In genomic region chr9:125074976-125075375, GRCh38 we compare ENCODE assay signal across 28 cellular contexts.
DNase-seq lines count a peak whose midpoint lies in the region; ATAC-seq, FAIRE-seq and TF ChIP-seq lines count a peak whose summit lies in the region.
"Had no signal": no experiment of that assay in that cellular context is flagged by ENCODE, and none has a peak within 500 bp of the region (broad histone marks: within the 10 kb centered on the region; RNA-seq: fewer than 3 reads in every experiment).

No MANE protein-coding gene starts in this region.

- TF ChIP-seq POLR2A in IMR-90 (IDR thresholded peaks at IDR 0.05; ENCODE audit: low read depth, low read length) (no peak), esophagus muscularis mucosa (IDR thresholded peaks at IDR 0.05; ENCODE audit: low read depth) (no peak)

- dilution Hi-C loops in IMR-90 (cut with HindIII; ENCODE audit: low sequenced_read_pairs, unreplicated experiment), result no loop called here

- H3K79me1 ChIP-seq in IMR-90 (ENCODE audit: low read depth in 1 of 2, low read length in 2 of 2) (peaks cover 4 to 8% of the 10 kb centered on the region in 2 experiments; a peak in 2 of 4 replicates), mesenchymal stem cell (replicated peaks; ENCODE audit: low read length, poor library complexity, severe bottlenecking) (no peaks in the 10 kb centered on the region)

- H2BK5ac ChIP-seq in IMR-90 (ENCODE audit: low read depth, low read length, poor library complexity, severe bottlenecking), result peak overlapping the region; percentile 52
- no peak overlapping the region for H2BK5ac ChIP-seq in mesenchymal stem cell (ENCODE audit: low read depth, low read length, poor library complexity, severe bottlenecking)

- WGBS in IMR-90 (ENCODE audit: extremely low coverage in 2 of 2, insufficient read length in 1 of 2), 2 experiments, result no CpG with 5 or more reads among the region's 2 CpGs
- 61% methylated on average over 2 of the region's 2 CpGs for WGBS in mesenchymal stem cell
- WGBS in esophagus muscularis mucosa, result 76% methylated on average over 2 of the region's 2 CpGs
- 86 to 95% (median 86%) methylated on average over 2 of the region's 2 CpGs for WGBS in small intestine, 3 donors

- CTCF ChIA-PET in AG04449 (lab: Yijun Ruan, JAX), result interaction anchor here (1.4 kb wide), 1 partner anchor 17 kb away, joined by 3 read pairs; no protein-coding TSS in a partner anchor
- CTCF ChIA-PET in IMR-90 (lab: Yijun Ruan, JAX), result no interaction called here
- CTCF ChIA-PET in WTC11 (lab: Charles Lee), result no interaction called here

- H3K27ac ChIP-seq in IMR-90 (ENCODE audit: insufficient read depth, low read length) (no peak overlapping the region), mesenchymal stem cell (ENCODE audit: low read length, poor library complexity, severe bottlenecking) (no peak overlapping the region), esophagus muscularis mucosa (replicated peaks in 1 of 4) (no peak overlapping the region), small intestine (ENCODE audit: low read depth in 1 of 2, low read length in 1 of 2) (no peak overlapping the region)
- H3K27ac ChIP-seq: breast epithelium, foreskin keratinocyte, left ventricle myocardium inferior, ovary, SJCRH30, tibial nerve had no signal

- H3K4ac ChIP-seq in IMR-90 (ENCODE audit: low read depth, low read length), result no peak overlapping the region
- no peak overlapping the region for H3K4ac ChIP-seq in mesenchymal stem cell (ENCODE audit: low read depth in 1 of 2, low read length in 2 of 2)

- H2AK5ac ChIP-seq in IMR-90 (ENCODE audit: low read depth, low read length), result no peak overlapping the region
- H2AK5ac ChIP-seq in mesenchymal stem cell (ENCODE audit: low read length, severe bottlenecking), result no peak overlapping the region

- H3K9me3 ChIP-seq in IMR-90 (ENCODE audit: control insufficient read depth, insufficient read depth, low read length) (no peaks in the 10 kb centered on the region), mesenchymal stem cell (ENCODE audit: control insufficient read depth, low read length) (no peaks in the 10 kb centered on the region), esophagus muscularis mucosa (no peaks in the 10 kb centered on the region), small intestine (ENCODE audit: control insufficient read depth, low read depth) (no peaks in the 10 kb centered on the region)
- H3K9me3 ChIP-seq: breast epithelium, left ventricle myocardium inferior, ovary, SJCRH30, tibial nerve had no signal

- no peak overlapping the region for H3K9ac ChIP-seq in IMR-90 (ENCODE audit: low read depth, low read length)
- no peak overlapping the region for H3K9ac ChIP-seq in mesenchymal stem cell (ENCODE audit: low read length)

- H4K20me1 ChIP-seq in IMR-90 (ENCODE audit: insufficient read depth, low read length), result no peaks in the 10 kb centered on the region

- ATAC-seq in IMR-90 (ENCODE audit: low read depth) (peak; percentile 91), HG03175 (IDR thresholded peaks at IDR 0.05; ENCODE audit: unreplicated experiment) (no peak), WTC11 (no peak)
- ATAC-seq: activated CD8-positive, alpha-beta T cell treated with anti-CD3 and anti-CD28 coated beads, Interleukin-2, amount 10 ng/mL, durations not matched to agents 7 days and 5 days; foreskin keratinocyte; natural killer cell; right cardiac atrium had no signal

- H3K36me3 Mint-ChIP-seq in WTC11, result no peaks in the 10 kb centered on the region
- H3K36me3 Mint-ChIP-seq: natural killer cell had no signal

- no peak overlapping the region for H3K4me3 ChIP-seq in AG04449 (ENCODE audit: low read depth, low read length)
- no peak overlapping the region for H3K4me3 ChIP-seq in IMR-90 (ENCODE audit: insufficient read depth, low read depth, low read length)
- H3K4me3 ChIP-seq in mesenchymal stem cell (ENCODE audit: insufficient read depth in 1 of 2, low read depth in 1 of 2, low read length in 2 of 2), result no peak overlapping the region
- no peak overlapping the region for H3K4me3 ChIP-seq in esophagus muscularis mucosa
- H3K4me3 ChIP-seq in small intestine (ENCODE audit: low read depth in 1 of 2, low read length in 2 of 2), result no peak overlapping the region
- H3K4me3 ChIP-seq: breast epithelium, left ventricle myocardium inferior, ovary, SJCRH30, tibial nerve had no signal

- no peaks in the 10 kb centered on the region for H3K4me1 Mint-ChIP-seq in WTC11
- H3K4me1 Mint-ChIP-seq: natural killer cell had no signal

- TF ChIP-seq CTCF in AG04449 (IDR thresholded peaks at IDR 0.05; ENCODE audit: insufficient read depth, low read length, missing control alignments) (no peak), IMR-90 (conservative IDR thresholded peaks at IDR 0.05; ENCODE audit: low read depth, low read length) (no peak), esophagus muscularis mucosa (IDR thresholded peaks at IDR 0.05) (no peak), WTC11 (IDR thresholded peaks at IDR 0.05) (no peak)

- DNase-seq in AG04449 (ENCODE audit: low read depth, low spot score) (peak; percentile 17), IMR-90 (peak; percentile 75), dermis blood vessel endothelial cell (peak; percentile 67), mesenchymal stem cell (peak; percentile 16), esophagus muscularis mucosa (ENCODE audit: extremely low spot score) (no peak), WTC11 (ENCODE audit: low spot score) (no peak), small intestine (no peak)
- DNase-seq: 8988T; activated CD8-positive, alpha-beta T cell treated with anti-CD3 and anti-CD28 coated beads, Interleukin-2, amount 10 ng/mL, durations not matched to agents 7 days and 5 days; cortex of kidney; foreskin keratinocyte; hypothalamus; left ventricle myocardium inferior; midbrain; natural killer cell; NCI-H1105; NCI-H2029; NCI-H69; ovary; right cardiac atrium; SJCRH30 had no signal

- no peak overlapping the region for H2BK20ac ChIP-seq in IMR-90 (ENCODE audit: low read depth, low read length)

- intact Hi-C loops in IMR-90 (cut with micrococcal nuclease) (no loop called here), esophagus muscularis mucosa (cut with DNase I) (no loop called here)

- FAIRE-seq in small intestine (lab: Jason Lieb, UNC), result no peak
- FAIRE-seq: GM19239, islet of Langerhans, RCC 7860 had no signal

- no peak overlapping the region for H3K4me3 Mint-ChIP-seq in WTC11
- H3K4me3 Mint-ChIP-seq: activated CD8-positive, alpha-beta T cell treated with anti-CD3 and anti-CD28 coated beads, Interleukin-2, amount 10 ng/mL, durations not matched to agents 7 days and 5 days; natural killer cell; T-helper 1 cell treated with Interleukin-12 subunit alpha and Interleukin-12 subunit beta and Interleukin-4 antibody, amounts not matched to agents 30 μg/mL and 1 μg/mL, for 36 hours had no signal

- H3K27me3 Mint-ChIP-seq in WTC11 (ENCODE audit: low read depth), result no peaks in the 10 kb centered on the region

- TF ChIP-seq RAD21 in IMR-90 (IDR thresholded peaks at IDR 0.05; ENCODE audit: low read length), result no peak

- H4K8ac ChIP-seq in IMR-90 (ENCODE audit: low read depth in 2 of 2, low read length in 2 of 2) (no peak overlapping the region), mesenchymal stem cell (ENCODE audit: low read length) (no peak overlapping the region)

- H2BK120ac ChIP-seq in IMR-90 (ENCODE audit: low read depth, low read length) (no peak overlapping the region), mesenchymal stem cell (ENCODE audit: low read depth, low read length) (no peak overlapping the region)

- H3K56ac ChIP-seq in IMR-90 (ENCODE audit: extremely low read depth, insufficient read depth, low read length), result no peak overlapping the region

- H2AFZ ChIP-seq in IMR-90 (replicated peaks; ENCODE audit: low read length, poor library complexity) (no peak overlapping the region), mesenchymal stem cell (ENCODE audit: low read depth, low read length) (no peak overlapping the region)

- BruUV-seq in IMR-90 (replicated peaks; lab: Mats Ljungman, UMichigan), result no TSS peak

- H3K4me1 ChIP-seq in IMR-90 (ENCODE audit: control insufficient read depth, insufficient read depth, low read length) (peaks cover 7% of the 10 kb centered on the region; the same call in 1 of the 2 replicates), mesenchymal stem cell (ENCODE audit: control insufficient read depth, insufficient read depth, low read depth, low read length) (peaks cover 2% of the 10 kb centered on the region), esophagus muscularis mucosa (no peaks in the 10 kb centered on the region), small intestine (ENCODE audit: control insufficient read depth in 2 of 2, insufficient read depth in 1 of 2, low read depth in 1 of 2, low read length in 1 of 2) (no peaks in the 10 kb centered on the region)
- H3K4me1 ChIP-seq: breast epithelium, foreskin keratinocyte, left ventricle myocardium inferior, SJCRH30, tibial nerve had no signal

- no peak overlapping the region for H3K18ac ChIP-seq in IMR-90 (ENCODE audit: low read depth, low read length)
- no peak overlapping the region for H3K18ac ChIP-seq in mesenchymal stem cell (ENCODE audit: low read depth in 1 of 2, low read length in 2 of 2)

- H2BK15ac ChIP-seq in IMR-90 (ENCODE audit: low read depth, low read length) (no peak overlapping the region), mesenchymal stem cell (ENCODE audit: low read depth, poor library complexity, severe bottlenecking) (no peak overlapping the region)

- in situ Hi-C loops in IMR-90 (cut with MboI; ENCODE audit: low sequenced_read_pairs), result no loop called here

- H4K91ac ChIP-seq in IMR-90 (ENCODE audit: insufficient read depth, low read depth, low read length) (no peak overlapping the region), mesenchymal stem cell (ENCODE audit: low read length) (no peak overlapping the region)

- H2AK9ac ChIP-seq in IMR-90 (replicated peaks; ENCODE audit: low read depth, low read length, poor library complexity), result no peak overlapping the region

- peak overlapping the region; percentile 44; the same call in 1 of the 2 replicates for H3K4me2 ChIP-seq in IMR-90 (ENCODE audit: low read depth, low read length)
- no peak overlapping the region for H3K4me2 ChIP-seq in mesenchymal stem cell (ENCODE audit: low read length, poor library complexity, severe bottlenecking)

- H3K27me3 ChIP-seq in IMR-90 (ENCODE audit: control insufficient read depth, insufficient read depth, low read length) (no peaks in the 10 kb centered on the region), mesenchymal stem cell (ENCODE audit: control insufficient read depth in 1 of 2, insufficient read depth in 1 of 2, low read length in 2 of 2) (no peaks in the 10 kb centered on the region), esophagus muscularis mucosa (no peaks in the 10 kb centered on the region), small intestine (ENCODE audit: control insufficient read depth in 2 of 2, insufficient read depth in 2 of 2, low read length in 2 of 2) (no peaks in the 10 kb centered on the region)
- H3K27me3 ChIP-seq: breast epithelium, foreskin keratinocyte, ovary, SJCRH30, tibial nerve had no signal

- no peak overlapping the region for H3K27ac Mint-ChIP-seq in WTC11
- H3K27ac Mint-ChIP-seq: activated CD8-positive, alpha-beta T cell treated with anti-CD3 and anti-CD28 coated beads, Interleukin-2, amount 10 ng/mL, durations not matched to agents 7 days and 5 days; natural killer cell; T-helper 1 cell treated with Interleukin-12 subunit alpha and Interleukin-12 subunit beta and Interleukin-4 antibody, amounts not matched to agents 30 μg/mL and 1 μg/mL, for 36 hours had no signal

- no peak overlapping the region for H4K5ac ChIP-seq in IMR-90 (ENCODE audit: low read depth, low read length)

- H3K36me3 ChIP-seq in IMR-90 (ENCODE audit: control insufficient read depth, insufficient read depth, low read length) (no peaks in the 10 kb centered on the region), mesenchymal stem cell (ENCODE audit: control insufficient read depth in 1 of 2, insufficient read depth in 2 of 2, low read depth in 1 of 2, low read length in 2 of 2) (no peaks in the 10 kb centered on the region), esophagus muscularis mucosa (no peaks in the 10 kb centered on the region), small intestine (ENCODE audit: control insufficient read depth in 2 of 2, insufficient read depth in 2 of 2, low read length in 2 of 2) (no peaks in the 10 kb centered on the region)
- H3K36me3 ChIP-seq: breast epithelium, left ventricle myocardium inferior, ovary, SJCRH30, tibial nerve had no signal

- H3K14ac ChIP-seq in IMR-90 (replicated peaks; ENCODE audit: low read depth, low read length) (no peak overlapping the region), mesenchymal stem cell (ENCODE audit: low read length in 2 of 2) (no peak overlapping the region)

- POLR2A ChIA-PET in AG04449 (lab: Yijun Ruan, JAX) (no interaction called here), IMR-90 (lab: Charles Lee; ENCODE audit: unreplicated experiment) (interaction anchor here (0.7 kb wide), 1 partner anchor 1895 kb away, joined by 3 read pairs; no protein-coding TSS in a partner anchor), WTC11 (lab: Charles Lee) (no interaction called here)

- 0 out of 2 replicates have a peak, but pooled peaks cover under 1% of the 10 kb centered on the region for H3K9me3 Mint-ChIP-seq in WTC11
- H3K9me3 Mint-ChIP-seq: natural killer cell had no signal

- no peak for TF ChIP-seq EP300 in esophagus muscularis mucosa (IDR thresholded peaks at IDR 0.05)

- H3K9me1 ChIP-seq in IMR-90 (ENCODE audit: insufficient read depth, low read length), result no peaks in the 10 kb centered on the region

- H3K23ac ChIP-seq in IMR-90 (ENCODE audit: low read depth, low read length), result no peak overlapping the region
- H3K23ac ChIP-seq in mesenchymal stem cell (ENCODE audit: low read length in 2 of 2), result no peak overlapping the region

- no peak overlapping the region for H2BK12ac ChIP-seq in mesenchymal stem cell (ENCODE audit: low read length in 2 of 2)

Comparison
In these comparisons a context has a peak if more than half of its experiments do, and no peak if none do; other contexts are left out.
1. DNase-seq: peak in AG04449 (single experiment), IMR-90 (single experiment), dermis blood vessel endothelial cell (single experiment) and mesenchymal stem cell (single experiment); none in esophagus muscularis mucosa (single experiment), WTC11 (single experiment) and small intestine (single experiment).